ENCODE assay signal across 1 cellular context in the genomic region with DNA sequence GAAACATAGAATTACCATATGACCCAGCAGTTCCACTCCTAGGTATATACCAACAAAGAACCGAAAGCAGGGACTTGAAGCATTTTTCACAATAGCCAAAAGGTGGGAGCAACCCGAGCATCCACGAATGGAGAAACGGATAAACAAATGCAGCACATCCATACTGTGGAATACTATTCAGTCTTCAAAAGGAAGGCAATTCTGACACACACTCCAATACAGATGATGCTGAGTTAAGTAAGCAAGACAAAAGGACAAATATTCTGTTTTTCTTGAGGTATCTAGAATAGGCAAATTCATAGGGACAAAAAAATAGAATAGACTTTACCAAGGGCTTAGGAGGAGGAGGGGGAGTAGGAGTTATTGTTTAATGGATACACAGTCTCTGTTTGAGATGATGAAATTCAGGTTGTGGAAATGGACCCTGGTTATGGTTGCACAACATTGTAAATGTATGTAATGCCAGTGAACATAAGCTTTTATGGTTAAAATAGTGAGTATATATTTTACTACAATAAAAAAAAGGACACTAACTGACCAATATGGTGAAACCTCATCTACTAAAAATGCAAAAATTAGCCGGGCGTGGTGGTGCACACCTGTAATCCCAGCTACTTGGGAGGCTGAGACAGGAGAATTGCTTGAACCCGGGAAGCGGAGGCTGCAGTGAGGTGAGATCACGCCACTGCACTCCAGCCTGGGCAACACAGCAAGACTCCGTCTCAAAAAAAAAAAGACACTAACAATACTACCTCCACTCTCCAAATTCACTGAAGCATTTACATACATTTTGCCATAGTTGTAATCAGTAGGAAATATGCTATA.
A peak's percentile ranks its signal among the peaks of the same experiment; 100 is the strongest.
TF ChIP-seq lines count a peak whose summit lies in the region.

No MANE protein-coding gene starts in this region.

TF ChIP-seq in HepG2, 621 proteins besides CTCF, POLR2A, EP300 and RAD21 (continued from another document and continues in another):
- TF ChIP-seq, protein P1, sequence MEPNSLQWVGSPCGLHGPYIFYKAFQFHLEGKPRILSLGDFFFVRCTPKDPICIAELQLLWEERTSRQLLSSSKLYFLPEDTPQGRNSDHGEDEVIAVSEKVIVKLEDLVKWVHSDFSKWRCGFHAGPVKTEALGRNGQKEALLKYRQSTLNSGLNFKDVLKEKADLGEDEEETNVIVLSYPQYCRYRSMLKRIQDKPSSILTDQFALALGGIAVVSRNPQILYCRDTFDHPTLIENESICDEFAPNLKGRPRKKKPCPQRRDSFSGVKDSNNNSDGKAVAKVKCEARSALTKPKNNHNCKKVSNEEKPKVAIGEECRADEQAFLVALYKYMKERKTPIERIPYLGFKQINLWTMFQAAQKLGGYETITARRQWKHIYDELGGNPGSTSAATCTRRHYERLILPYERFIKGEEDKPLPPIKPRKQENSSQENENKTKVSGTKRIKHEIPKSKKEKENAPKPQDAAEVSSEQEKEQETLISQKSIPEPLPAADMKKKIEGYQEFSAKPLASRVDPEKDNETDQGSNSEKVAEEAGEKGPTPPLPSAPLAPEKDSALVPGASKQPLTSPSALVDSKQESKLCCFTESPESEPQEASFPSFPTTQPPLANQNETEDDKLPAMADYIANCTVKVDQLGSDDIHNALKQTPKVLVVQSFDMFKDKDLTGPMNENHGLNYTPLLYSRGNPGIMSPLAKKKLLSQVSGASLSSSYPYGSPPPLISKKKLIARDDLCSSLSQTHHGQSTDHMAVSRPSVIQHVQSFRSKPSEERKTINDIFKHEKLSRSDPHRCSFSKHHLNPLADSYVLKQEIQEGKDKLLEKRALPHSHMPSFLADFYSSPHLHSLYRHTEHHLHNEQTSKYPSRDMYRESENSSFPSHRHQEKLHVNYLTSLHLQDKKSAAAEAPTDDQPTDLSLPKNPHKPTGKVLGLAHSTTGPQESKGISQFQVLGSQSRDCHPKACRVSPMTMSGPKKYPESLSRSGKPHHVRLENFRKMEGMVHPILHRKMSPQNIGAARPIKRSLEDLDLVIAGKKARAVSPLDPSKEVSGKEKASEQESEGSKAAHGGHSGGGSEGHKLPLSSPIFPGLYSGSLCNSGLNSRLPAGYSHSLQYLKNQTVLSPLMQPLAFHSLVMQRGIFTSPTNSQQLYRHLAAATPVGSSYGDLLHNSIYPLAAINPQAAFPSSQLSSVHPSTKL (CRISPR knock-in tag; IDR thresholded peaks at IDR 0.05): peak; percentile 74
- TF ChIP-seq ZNF775 (CRISPR knock-in tag; IDR thresholded peaks at IDR 0.05; ENCODE audit: borderline replicate concordance) (no peak), ZNF7 (CRISPR knock-in tag; IDR thresholded peaks at IDR 0.05) (no peak), MIXL1 (CRISPR knock-in tag; IDR thresholded peaks at IDR 0.05) (no peak), KMT2B (CRISPR knock-in tag; IDR thresholded peaks at IDR 0.05) (no peak), SRSF1 (optimal IDR thresholded peaks at IDR 0.05; ENCODE audit: low read depth, low read length) (no peak), CBFB (CRISPR knock-in tag; IDR thresholded peaks at IDR 0.05) (no peak), ZNF296 (CRISPR knock-in tag; conservative IDR thresholded peaks at IDR 0.05) (no peak), POGZ (CRISPR knock-in tag; IDR thresholded peaks at IDR 0.05) (0 out of 2 replicates have a peak, but pooled peaks have one; percentile 40), MEIS1 (CRISPR knock-in tag; IDR thresholded peaks at IDR 0.05; ENCODE audit: borderline replicate concordance) (no peak), ZNF251 (CRISPR knock-in tag; IDR thresholded peaks at IDR 0.05) (no peak), ZNF850 (CRISPR knock-in tag; conservative IDR thresholded peaks at IDR 0.05) (no peak), ZNF432 (CRISPR knock-in tag; IDR thresholded peaks at IDR 0.05; ENCODE audit: borderline replicate concordance) (no peak), ZNF460 (CRISPR knock-in tag; IDR thresholded peaks at IDR 0.05; ENCODE audit: borderline replicate concordance) (peak; percentile 86), RCOR2 (CRISPR knock-in tag; IDR thresholded peaks at IDR 0.05) (peak; percentile 44; the same call in 1 of the 2 replicates), ZNF790 (CRISPR knock-in tag; IDR thresholded peaks at IDR 0.05; ENCODE audit: borderline replicate concordance) (no peak), ELF3 (CRISPR knock-in tag; IDR thresholded peaks at IDR 0.05) (no peak), SOX13 (IDR thresholded peaks at IDR 0.05) (peak; percentile 33; the same call in 1 of the 2 replicates), SOX13 (CRISPR knock-in tag; conservative IDR thresholded peaks at IDR 0.05 in 1 of 2, IDR thresholded peaks at IDR 0.05 in 1 of 2) (peak in 1 of 2 experiments; percentile 81; a peak in 2 of 4 replicates), ZNF34 (CRISPR knock-in tag; IDR thresholded peaks at IDR 0.05; ENCODE audit: borderline replicate concordance) (no peak), ZNF225 (CRISPR knock-in tag; IDR thresholded peaks at IDR 0.05) (no peak), ZFP90 (CRISPR knock-in tag; IDR thresholded peaks at IDR 0.05; ENCODE audit: borderline replicate concordance) (no peak), KLF11 (CRISPR knock-in tag; IDR thresholded peaks at IDR 0.05) (no peak), ZNF569 (CRISPR knock-in tag; IDR thresholded peaks at IDR 0.05; ENCODE audit: borderline replicate concordance) (no peak), GATAD2A (CRISPR knock-in tag; IDR thresholded peaks at IDR 0.05) (peak; percentile 83), ZNF326 (CRISPR knock-in tag; IDR thresholded peaks at IDR 0.05; ENCODE audit: borderline replicate concordance) (no peak), RELA (CRISPR knock-in tag; IDR thresholded peaks at IDR 0.05) (no peak), NR1H2 (CRISPR knock-in tag; IDR thresholded peaks at IDR 0.05; ENCODE audit: borderline replicate concordance, low read depth) (no peak), SSRP1 (CRISPR knock-in tag; IDR thresholded peaks at IDR 0.05) (peak; percentile 44; the same call in 1 of the 2 replicates), HNF4G (IDR thresholded peaks at IDR 0.05; ENCODE audit: borderline replicate concordance, low read depth, low read length) (peak; percentile 75; the same call in 1 of the 2 replicates), HNF4G (CRISPR knock-in tag; IDR thresholded peaks at IDR 0.05; ENCODE audit: borderline replicate concordance, low read depth) (no peak), ZNF557 (CRISPR knock-in tag; IDR thresholded peaks at IDR 0.05) (no peak), SIN3B (IDR thresholded peaks at IDR 0.05; ENCODE audit: low read length) (no peak), MXD4 (CRISPR knock-in tag; IDR thresholded peaks at IDR 0.05) (no peak), TBL1XR1 (IDR thresholded peaks at IDR 0.05; ENCODE audit: borderline replicate concordance, low read length, partially characterized antibody) (peak; percentile 63), RORA (CRISPR knock-in tag; IDR thresholded peaks at IDR 0.05) (no peak), SIN3A (IDR thresholded peaks at IDR 0.05; ENCODE audit: borderline replicate concordance, low read depth, low read length) (no peak), HOXA9 (CRISPR knock-in tag; IDR thresholded peaks at IDR 0.05; ENCODE audit: borderline replicate concordance) (no peak), CBX5 (CRISPR knock-in tag; IDR thresholded peaks at IDR 0.05; ENCODE audit: borderline replicate concordance) (no peak), PHF21A (CRISPR knock-in tag; IDR thresholded peaks at IDR 0.05) (no peak)
- TF ChIP-seq, protein P2, sequence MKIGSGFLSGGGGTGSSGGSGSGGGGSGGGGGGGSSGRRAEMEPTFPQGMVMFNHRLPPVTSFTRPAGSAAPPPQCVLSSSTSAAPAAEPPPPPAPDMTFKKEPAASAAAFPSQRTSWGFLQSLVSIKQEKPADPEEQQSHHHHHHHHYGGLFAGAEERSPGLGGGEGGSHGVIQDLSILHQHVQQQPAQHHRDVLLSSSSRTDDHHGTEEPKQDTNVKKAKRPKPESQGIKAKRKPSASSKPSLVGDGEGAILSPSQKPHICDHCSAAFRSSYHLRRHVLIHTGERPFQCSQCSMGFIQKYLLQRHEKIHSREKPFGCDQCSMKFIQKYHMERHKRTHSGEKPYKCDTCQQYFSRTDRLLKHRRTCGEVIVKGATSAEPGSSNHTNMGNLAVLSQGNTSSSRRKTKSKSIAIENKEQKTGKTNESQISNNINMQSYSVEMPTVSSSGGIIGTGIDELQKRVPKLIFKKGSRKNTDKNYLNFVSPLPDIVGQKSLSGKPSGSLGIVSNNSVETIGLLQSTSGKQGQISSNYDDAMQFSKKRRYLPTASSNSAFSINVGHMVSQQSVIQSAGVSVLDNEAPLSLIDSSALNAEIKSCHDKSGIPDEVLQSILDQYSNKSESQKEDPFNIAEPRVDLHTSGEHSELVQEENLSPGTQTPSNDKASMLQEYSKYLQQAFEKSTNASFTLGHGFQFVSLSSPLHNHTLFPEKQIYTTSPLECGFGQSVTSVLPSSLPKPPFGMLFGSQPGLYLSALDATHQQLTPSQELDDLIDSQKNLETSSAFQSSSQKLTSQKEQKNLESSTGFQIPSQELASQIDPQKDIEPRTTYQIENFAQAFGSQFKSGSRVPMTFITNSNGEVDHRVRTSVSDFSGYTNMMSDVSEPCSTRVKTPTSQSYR (CRISPR knock-in tag; IDR thresholded peaks at IDR 0.05; ENCODE audit: borderline replicate concordance): no peak
- TF ChIP-seq, protein P3, sequence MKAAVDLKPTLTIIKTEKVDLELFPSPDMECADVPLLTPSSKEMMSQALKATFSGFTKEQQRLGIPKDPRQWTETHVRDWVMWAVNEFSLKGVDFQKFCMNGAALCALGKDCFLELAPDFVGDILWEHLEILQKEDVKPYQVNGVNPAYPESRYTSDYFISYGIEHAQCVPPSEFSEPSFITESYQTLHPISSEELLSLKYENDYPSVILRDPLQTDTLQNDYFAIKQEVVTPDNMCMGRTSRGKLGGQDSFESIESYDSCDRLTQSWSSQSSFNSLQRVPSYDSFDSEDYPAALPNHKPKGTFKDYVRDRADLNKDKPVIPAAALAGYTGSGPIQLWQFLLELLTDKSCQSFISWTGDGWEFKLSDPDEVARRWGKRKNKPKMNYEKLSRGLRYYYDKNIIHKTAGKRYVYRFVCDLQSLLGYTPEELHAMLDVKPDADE (CRISPR knock-in tag; IDR thresholded peaks at IDR 0.05): no peak
- TF ChIP-seq, protein P4, sequence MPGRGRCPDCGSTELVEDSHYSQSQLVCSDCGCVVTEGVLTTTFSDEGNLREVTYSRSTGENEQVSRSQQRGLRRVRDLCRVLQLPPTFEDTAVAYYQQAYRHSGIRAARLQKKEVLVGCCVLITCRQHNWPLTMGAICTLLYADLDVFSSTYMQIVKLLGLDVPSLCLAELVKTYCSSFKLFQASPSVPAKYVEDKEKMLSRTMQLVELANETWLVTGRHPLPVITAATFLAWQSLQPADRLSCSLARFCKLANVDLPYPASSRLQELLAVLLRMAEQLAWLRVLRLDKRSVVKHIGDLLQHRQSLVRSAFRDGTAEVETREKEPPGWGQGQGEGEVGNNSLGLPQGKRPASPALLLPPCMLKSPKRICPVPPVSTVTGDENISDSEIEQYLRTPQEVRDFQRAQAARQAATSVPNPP (CRISPR knock-in tag; IDR thresholded peaks at IDR 0.05): no peak
- TF ChIP-seq, protein P5, sequence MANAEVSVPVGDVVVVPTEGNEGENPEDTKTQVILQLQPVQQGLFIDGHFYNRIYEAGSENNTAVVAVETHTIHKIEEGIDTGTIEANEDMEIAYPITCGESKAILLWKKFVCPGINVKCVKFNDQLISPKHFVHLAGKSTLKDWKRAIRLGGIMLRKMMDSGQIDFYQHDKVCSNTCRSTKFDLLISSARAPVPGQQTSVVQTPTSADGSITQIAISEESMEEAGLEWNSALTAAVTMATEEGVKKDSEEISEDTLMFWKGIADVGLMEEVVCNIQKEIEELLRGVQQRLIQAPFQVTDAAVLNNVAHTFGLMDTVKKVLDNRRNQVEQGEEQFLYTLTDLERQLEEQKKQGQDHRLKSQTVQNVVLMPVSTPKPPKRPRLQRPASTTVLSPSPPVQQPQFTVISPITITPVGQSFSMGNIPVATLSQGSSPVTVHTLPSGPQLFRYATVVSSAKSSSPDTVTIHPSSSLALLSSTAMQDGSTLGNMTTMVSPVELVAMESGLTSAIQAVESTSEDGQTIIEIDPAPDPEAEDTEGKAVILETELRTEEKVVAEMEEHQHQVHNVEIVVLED (CRISPR knock-in tag; IDR thresholded peaks at IDR 0.05; ENCODE audit: borderline replicate concordance): no peak
- TF ChIP-seq, protein P6, sequence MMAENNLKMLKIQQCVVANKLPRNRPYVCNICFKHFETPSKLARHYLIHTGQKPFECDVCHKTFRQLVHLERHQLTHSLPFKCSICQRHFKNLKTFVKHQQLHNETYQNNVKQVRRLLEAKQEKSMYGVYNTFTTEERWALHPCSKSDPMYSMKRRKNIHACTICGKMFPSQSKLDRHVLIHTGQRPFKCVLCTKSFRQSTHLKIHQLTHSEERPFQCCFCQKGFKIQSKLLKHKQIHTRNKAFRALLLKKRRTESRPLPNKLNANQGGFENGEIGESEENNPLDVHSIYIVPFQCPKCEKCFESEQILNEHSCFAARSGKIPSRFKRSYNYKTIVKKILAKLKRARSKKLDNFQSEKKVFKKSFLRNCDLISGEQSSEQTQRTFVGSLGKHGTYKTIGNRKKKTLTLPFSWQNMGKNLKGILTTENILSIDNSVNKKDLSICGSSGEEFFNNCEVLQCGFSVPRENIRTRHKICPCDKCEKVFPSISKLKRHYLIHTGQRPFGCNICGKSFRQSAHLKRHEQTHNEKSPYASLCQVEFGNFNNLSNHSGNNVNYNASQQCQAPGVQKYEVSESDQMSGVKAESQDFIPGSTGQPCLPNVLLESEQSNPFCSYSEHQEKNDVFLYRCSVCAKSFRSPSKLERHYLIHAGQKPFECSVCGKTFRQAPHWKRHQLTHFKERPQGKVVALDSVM (CRISPR knock-in tag; IDR thresholded peaks at IDR 0.05): peak; percentile 87; the same call in 1 of the 2 replicates
- TF ChIP-seq, protein P7, sequence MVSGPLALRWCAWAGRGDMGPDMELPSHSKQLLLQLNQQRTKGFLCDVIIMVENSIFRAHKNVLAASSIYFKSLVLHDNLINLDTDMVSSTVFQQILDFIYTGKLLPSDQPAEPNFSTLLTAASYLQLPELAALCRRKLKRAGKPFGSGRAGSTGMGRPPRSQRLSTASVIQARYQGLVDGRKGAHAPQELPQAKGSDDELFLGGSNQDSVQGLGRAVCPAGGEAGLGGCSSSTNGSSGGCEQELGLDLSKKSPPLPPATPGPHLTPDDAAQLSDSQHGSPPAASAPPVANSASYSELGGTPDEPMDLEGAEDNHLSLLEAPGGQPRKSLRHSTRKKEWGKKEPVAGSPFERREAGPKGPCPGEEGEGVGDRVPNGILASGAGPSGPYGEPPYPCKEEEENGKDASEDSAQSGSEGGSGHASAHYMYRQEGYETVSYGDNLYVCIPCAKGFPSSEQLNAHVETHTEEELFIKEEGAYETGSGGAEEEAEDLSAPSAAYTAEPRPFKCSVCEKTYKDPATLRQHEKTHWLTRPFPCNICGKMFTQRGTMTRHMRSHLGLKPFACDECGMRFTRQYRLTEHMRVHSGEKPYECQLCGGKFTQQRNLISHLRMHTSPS (CRISPR knock-in tag; IDR thresholded peaks at IDR 0.05; ENCODE audit: low read depth): no peak
- TF ChIP-seq, protein P8, sequence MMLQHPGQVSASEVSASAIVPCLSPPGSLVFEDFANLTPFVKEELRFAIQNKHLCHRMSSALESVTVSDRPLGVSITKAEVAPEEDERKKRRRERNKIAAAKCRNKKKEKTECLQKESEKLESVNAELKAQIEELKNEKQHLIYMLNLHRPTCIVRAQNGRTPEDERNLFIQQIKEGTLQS (CRISPR knock-in tag; IDR thresholded peaks at IDR 0.05): peak; percentile 43; the same call in 1 of the 2 replicates
